8 cellular contexts compared by ENCODE assay signal in the genomic region with DNA sequence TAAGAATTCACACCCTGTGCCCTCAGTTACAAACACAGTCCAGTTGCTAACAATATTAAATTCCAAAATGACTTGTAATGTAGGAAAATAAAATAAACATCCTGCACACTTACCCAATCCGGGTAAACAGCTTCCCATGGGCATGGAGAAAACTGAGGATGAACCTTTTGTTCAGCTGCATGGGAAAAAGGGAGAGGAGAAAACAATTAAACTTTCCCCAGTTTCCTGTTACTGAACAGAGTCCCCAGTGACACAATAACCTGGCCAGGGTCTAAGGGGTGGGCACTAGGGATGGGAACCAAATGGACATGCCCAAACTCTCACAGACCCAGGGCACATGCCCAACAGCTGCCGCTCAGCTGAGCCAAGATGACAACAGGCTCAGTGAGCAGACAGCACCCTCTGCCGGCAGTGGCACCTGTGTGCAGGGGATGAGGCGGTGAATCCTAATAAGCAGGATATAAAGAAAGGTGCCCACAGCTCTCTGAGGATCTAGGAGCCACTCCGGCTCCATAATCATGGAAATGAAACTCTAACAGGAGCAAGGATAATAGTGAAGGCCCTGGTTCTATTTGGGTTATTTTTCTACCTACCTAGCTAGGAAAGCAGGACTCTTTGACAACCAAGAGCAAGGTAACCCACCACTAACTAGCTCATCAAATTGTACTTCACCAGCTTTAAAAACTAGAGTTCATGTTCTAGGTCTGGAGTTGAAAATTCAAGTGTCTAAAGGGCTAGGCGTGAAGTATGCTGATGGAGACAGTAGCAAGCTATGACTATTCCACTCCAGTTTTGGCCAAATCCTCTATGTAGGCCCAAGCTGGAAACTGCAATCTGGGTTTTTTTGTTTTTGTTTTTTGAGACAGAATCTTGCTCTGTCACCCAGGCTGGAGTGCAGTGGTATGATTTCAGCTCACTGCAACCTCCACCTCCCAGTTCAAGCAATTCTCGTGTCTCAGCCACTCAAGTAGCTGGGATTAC.
DNase-seq lines count a peak whose midpoint lies in the region; ATAC-seq lines count a peak whose summit lies in the region.

No MANE protein-coding gene starts in this region.

- no peaks in the 10 kb centered on the region for H3K9me3 ChIP-seq in BLaER1 treated with 17β-estradiol and CSF1 and Interleukin-3, amounts not matched to agents 10 nM and 100 nM (replicated peaks in 1 of 11)
- H3K9me3 ChIP-seq in HAP-1 = no peaks in the 10 kb centered on the region

- H3K4me2 ChIP-seq in BLaER1 treated with 17β-estradiol and CSF1 and Interleukin-3, amounts not matched to agents 10 nM and 100 nM = peak overlapping the region in 10 of 11 experiments; percentile 0 to 83 (median 64); a peak in 17 of 22 replicates

- peak; percentile 65 to 88 for DNase-seq in HAP-1 (ENCODE audit: low spot score in 2 of 2)
- DNase-seq in NCI-H446 treated with DMSO at 0.1 percent for 48 hours (lab: John Stamatoyannopoulos, UW) = peak; percentile 26
- DNase-seq in activated CD4-positive, alpha-beta T cell treated with anti-CD3 and anti-CD28 coated beads for 24 hours (ENCODE audit: low read depth in 2 of 2) = peak; percentile 72 to 77
- peak; percentile 70 for DNase-seq in central memory CD4-positive, alpha-beta T cell
- DNase-seq in kidney tubule cell (ENCODE audit: low spot score) = peak; percentile 75
- DNase-seq in stimulated activated CD4-positive, alpha-beta T cell treated with anti-CD3 and anti-CD28 coated beads, Interleukin-1b, Interleukin-23, amount 100 ng/mL, for 24 hours (ENCODE audit: low read depth in 4 of 4, low spot score in 1 of 4) = peak; percentile 67 to 78 (median 73)

- in situ Hi-C loops in HAP-1 (cut with MboI; ENCODE audit: low sequenced_read_pairs) = loop anchor here (5.0 to 10.0 kb wide), 2 partner anchors 178 to 360 kb away; no protein-coding TSS in a partner anchor

- peaks cover 6 to 34% (median 26%) of the 10 kb centered on the region in 10 experiments; a peak in 18 of 20 replicates for H3K4me1 ChIP-seq in BLaER1 treated with 17β-estradiol and CSF1 and Interleukin-3, amounts not matched to agents 10 nM and 100 nM
- no peaks in the 10 kb centered on the region for H3K4me1 ChIP-seq in HAP-1

- peak overlapping the region in 5 of 11 experiments; percentile 13 to 58 (median 28); a peak in 3 of 22 replicates for H3K9ac ChIP-seq in BLaER1 treated with 17β-estradiol and CSF1 and Interleukin-3, amounts not matched to agents 10 nM and 100 nM

- ATAC-seq in GM18873 (IDR thresholded peaks at IDR 0.05; ENCODE audit: low FRiP score, unreplicated experiment) = no peak

- H3K4me3 ChIP-seq in BLaER1 treated with 17β-estradiol and CSF1 and Interleukin-3, amounts not matched to agents 10 nM and 100 nM = no peak overlapping the region
- no peak overlapping the region for H3K4me3 ChIP-seq in HAP-1

- H3K36me3 ChIP-seq in BLaER1 treated with 17β-estradiol and CSF1 and Interleukin-3, amounts not matched to agents 10 nM and 100 nM = peaks cover 44 to 86% (median 58%) of the 10 kb centered on the region in 11 experiments
- H3K36me3 ChIP-seq in HAP-1 (replicated peaks) = peaks cover 17% of the 10 kb centered on the region

- H3K27me3 ChIP-seq in BLaER1 treated with 17β-estradiol and CSF1 and Interleukin-3, amounts not matched to agents 10 nM and 100 nM = no peaks in the 10 kb centered on the region
- no peaks in the 10 kb centered on the region for H3K27me3 ChIP-seq in HAP-1 (ENCODE audit: low read depth)

- H4K20me1 ChIP-seq in BLaER1 treated with 17β-estradiol and CSF1 and Interleukin-3, amounts not matched to agents 10 nM and 100 nM = peaks cover 11 to 67% (median 46%) of the 10 kb centered on the region in 11 experiments; a peak in 17 of 22 replicates

- H3K27ac ChIP-seq in BLaER1 treated with 17β-estradiol and CSF1 and Interleukin-3, amounts not matched to agents 10 nM and 100 nM = no peak overlapping the region

Comparison
In these comparisons a context has a peak if more than half of its experiments do, and no peak if none do; other contexts are left out.
1. DNase-seq: peak in every context shown above with its lines; median percentile 76 in HAP-1; 75 in kidney tubule cell; 74 in activated CD4-positive, alpha-beta T cell treated with anti-CD3 and anti-CD28 coated beads for 24 hours; 73 in stimulated activated CD4-positive, alpha-beta T cell treated with anti-CD3 and anti-CD28 coated beads, Interleukin-1b, Interleukin-23, amount 100 ng/mL, for 24 hours; 70 in central memory CD4-positive, alpha-beta T cell; 26 in NCI-H446 treated with DMSO at 0.1 percent for 48 hours.